ENCODE assay signal across 27 cellular contexts in genomic region chr18:67232991-67233390, GRCh38.
DNase-seq lines count a peak whose midpoint lies in the region; ATAC-seq and TF ChIP-seq lines count a peak whose summit lies in the region.
"Had no signal": no experiment of that assay in that cellular context is flagged by ENCODE, and none has a peak within 500 bp of the region (broad histone marks: within the 10 kb centered on the region; RNA-seq: fewer than 3 reads in every experiment).

No MANE protein-coding gene starts in this region.

- H3K4me3 ChIP-seq in ACC112 (ENCODE audit: low read depth, low read length), result peak overlapping the region; percentile 46
- H3K4me3 ChIP-seq in IMR-90 (ENCODE audit: insufficient read depth, low read depth, low read length), result no peak overlapping the region
- no peak overlapping the region for H3K4me3 ChIP-seq in cardiac fibroblast (replicated peaks in 1 of 2; ENCODE audit: low read depth in 2 of 2, low read length in 2 of 2)
- H3K4me3 ChIP-seq in iPS-20b (ENCODE audit: low read length), result peak overlapping the region; percentile 29; the same call in 1 of the 2 replicates
- H3K4me3 ChIP-seq: adrenal gland, colonic mucosa, esophagus squamous epithelium, lower lobe of right lung, pancreas, spleen, tibial nerve had no signal

- in situ Hi-C loops in IMR-90 (cut with MboI; ENCODE audit: low sequenced_read_pairs), result no loop called here

- no peak overlapping the region for H3K4me2 ChIP-seq in IMR-90 (ENCODE audit: low read depth, low read length)

- H3K27me3 ChIP-seq in ACC112 (ENCODE audit: insufficient read depth, low read length) (no peaks in the 10 kb centered on the region), IMR-90 (ENCODE audit: control insufficient read depth, insufficient read depth, low read length) (no peaks in the 10 kb centered on the region), iPS-20b (ENCODE audit: insufficient read depth, low read length) (no peaks in the 10 kb centered on the region)
- H3K27me3 ChIP-seq: adrenal gland, colonic mucosa, esophagus squamous epithelium, pancreas, spleen, tibial nerve had no signal

- dilution Hi-C loops in IMR-90 (cut with HindIII; ENCODE audit: low sequenced_read_pairs, unreplicated experiment), result no loop called here

- no peak overlapping the region for H2AK9ac ChIP-seq in IMR-90 (replicated peaks; ENCODE audit: low read depth, low read length, poor library complexity)

- H3K56ac ChIP-seq in IMR-90 (ENCODE audit: extremely low read depth, insufficient read depth, low read length), result no peak overlapping the region

- POLR2A ChIA-PET in IMR-90 (lab: Charles Lee; ENCODE audit: unreplicated experiment), result no interaction called here
- POLR2A ChIA-PET in activated CD4-positive, alpha-beta T cell treated with anti-CD3 and anti-CD28 coated beads for 36 hours (lab: Charles Lee), result no interaction called here

- no peak overlapping the region for H3K4ac ChIP-seq in IMR-90 (ENCODE audit: low read depth, low read length)

- WGBS in IMR-90 (ENCODE audit: extremely low coverage in 2 of 2, insufficient read length in 1 of 2), 2 experiments, result no CpG with 5 or more reads among the region's 1 CpG

- ATAC-seq in IMR-90 (ENCODE audit: low read depth), result no peak
- no peak for ATAC-seq in HG03280 (IDR thresholded peaks at IDR 0.05; ENCODE audit: unreplicated experiment)
- no peak for ATAC-seq in activated CD4-positive, alpha-beta T cell treated with anti-CD3 and anti-CD28 coated beads for 36 hours
- ATAC-seq: activated CD8-positive, alpha-beta memory T cell treated with anti-CD3 and anti-CD28 coated beads, Interleukin-2, amount 10 ng/mL, durations not matched to agents 7 days and 5 days; lower lobe of right lung; pancreas had no signal

- no peak overlapping the region for H3K18ac ChIP-seq in IMR-90 (ENCODE audit: low read depth, low read length)

- H4K5ac ChIP-seq in IMR-90 (ENCODE audit: low read depth, low read length), result no peak overlapping the region

- CTCF ChIA-PET in IMR-90 (lab: Yijun Ruan, JAX), result no interaction called here
- CTCF ChIA-PET in activated CD4-positive, alpha-beta T cell treated with anti-CD3 and anti-CD28 coated beads for 36 hours (lab: Charles Lee), result interaction anchor here (1.0 to 1.5 kb wide), 3 partner anchors 11 to 16 kb away, joined by 3 to 5 read pairs (median 3); no protein-coding TSS in a partner anchor

- no peak overlapping the region for H2BK5ac ChIP-seq in IMR-90 (ENCODE audit: low read depth, low read length, poor library complexity, severe bottlenecking)

- H4K20me1 ChIP-seq in IMR-90 (ENCODE audit: insufficient read depth, low read length), result no peaks in the 10 kb centered on the region

- H3K27ac ChIP-seq in ACC112 (ENCODE audit: low read depth, low read length) (peak overlapping the region; percentile 98), IMR-90 (ENCODE audit: insufficient read depth, low read length) (no peak overlapping the region), iPS-20b (ENCODE audit: low read length) (peak overlapping the region; percentile 25)
- H3K27ac ChIP-seq: adrenal gland, colonic mucosa, esophagus squamous epithelium, lower lobe of right lung, pancreas, spleen, tibial nerve had no signal

- TF ChIP-seq POLR2A in IMR-90 (IDR thresholded peaks at IDR 0.05; ENCODE audit: low read depth, low read length), result no peak

- no peak overlapping the region for H3K4me3 Mint-ChIP-seq in activated CD4-positive, alpha-beta T cell treated with anti-CD3 and anti-CD28 coated beads for 36 hours
- H3K4me3 Mint-ChIP-seq: activated CD8-positive, alpha-beta memory T cell treated with anti-CD3 and anti-CD28 coated beads, Interleukin-2, amount 10 ng/mL, durations not matched to agents 7 days and 5 days; neural crest cell had no signal

- H3K9me3 ChIP-seq in IMR-90 (ENCODE audit: control insufficient read depth, insufficient read depth, low read length) (no peaks in the 10 kb centered on the region), iPS-20b (ENCODE audit: insufficient read depth, low read depth, low read length) (no peaks in the 10 kb centered on the region; the same call in 1 of the 2 replicates)
- H3K9me3 ChIP-seq: adrenal gland, colonic mucosa, esophagus squamous epithelium, lower lobe of right lung, pancreas had no signal

- intact Hi-C loops in IMR-90 (cut with micrococcal nuclease), result loop anchor here (5.0 kb wide), 1 partner anchor 269 kb away; no protein-coding TSS in a partner anchor
- intact Hi-C loops in activated CD4-positive, alpha-beta T cell treated with anti-CD3 and anti-CD28 coated beads for 36 hours (cut with DNase I, micrococcal nuclease), result no loop called here

- no peaks in the 10 kb centered on the region for H3K9me3 Mint-ChIP-seq in activated CD4-positive, alpha-beta T cell treated with anti-CD3 and anti-CD28 coated beads for 36 hours (ENCODE audit: low read depth)

- no peak for TF ChIP-seq RAD21 in IMR-90 (IDR thresholded peaks at IDR 0.05; ENCODE audit: low read length)

- no peak overlapping the region for H2BK20ac ChIP-seq in IMR-90 (ENCODE audit: low read depth, low read length)

- BruUV-seq in IMR-90 (replicated peaks; lab: Mats Ljungman, UMichigan), result no TSS peak

- no peaks in the 10 kb centered on the region for H3K79me1 ChIP-seq in IMR-90 (ENCODE audit: low read depth in 1 of 2, low read length in 2 of 2)

- no peak overlapping the region for H2BK15ac ChIP-seq in IMR-90 (ENCODE audit: low read depth, low read length)

- no peaks in the 10 kb centered on the region for H3K9me1 ChIP-seq in IMR-90 (ENCODE audit: insufficient read depth, low read length)

- no peaks in the 10 kb centered on the region for H3K36me3 Mint-ChIP-seq in activated CD4-positive, alpha-beta T cell treated with anti-CD3 and anti-CD28 coated beads for 36 hours (ENCODE audit: low read depth)
- H3K36me3 Mint-ChIP-seq: activated CD8-positive, alpha-beta memory T cell treated with anti-CD3 and anti-CD28 coated beads, Interleukin-2, amount 10 ng/mL, durations not matched to agents 7 days and 5 days had no signal

- no peak overlapping the region for H4K8ac ChIP-seq in IMR-90 (ENCODE audit: low read depth in 2 of 2, low read length in 2 of 2)

- H3K14ac ChIP-seq in IMR-90 (replicated peaks; ENCODE audit: low read depth, low read length), result no peak overlapping the region

- H4K91ac ChIP-seq in IMR-90 (ENCODE audit: insufficient read depth, low read depth, low read length), result no peak overlapping the region

- DNase-seq in IMR-90 (no peak), cardiac fibroblast (ENCODE audit: low read depth in 2 of 2) (peak; percentile 30 to 74), NCI-H146 (lab: John Stamatoyannopoulos, UW) (no peak), medulla oblongata (ENCODE audit: extremely low spot score) (no peak)
- no peak for DNase-seq in activated CD4-positive, alpha-beta T cell treated with anti-CD3 and anti-CD28 coated beads for 36 hours
- DNase-seq: activated CD8-positive, alpha-beta memory T cell treated with anti-CD3 and anti-CD28 coated beads, Interleukin-2, amount 10 ng/mL, durations not matched to agents 7 days and 5 days; activated naive CD4-positive, alpha-beta T cell; activated T-cell treated with anti-CD3 and anti-CD28 coated beads, Interleukin-2, amount 50 U/mL, for 48 hours; adrenal gland; colonic mucosa; DMS53; effector memory CD4-positive, alpha-beta T cell; esophagus squamous epithelium; glutamatergic neuron; H7; KBM-7; lower lobe of right lung; MM.1S; pancreas; SIG-M5; spleen; T1000 had no signal

- no peaks in the 10 kb centered on the region for H3K79me2 ChIP-seq in ACC112 (ENCODE audit: control insufficient read depth, insufficient read depth, low read length, unreplicated experiment)

- H3K4me1 Mint-ChIP-seq in activated CD4-positive, alpha-beta T cell treated with anti-CD3 and anti-CD28 coated beads for 36 hours, result no peaks in the 10 kb centered on the region
- H3K4me1 Mint-ChIP-seq: activated CD8-positive, alpha-beta memory T cell treated with anti-CD3 and anti-CD28 coated beads, Interleukin-2, amount 10 ng/mL, durations not matched to agents 7 days and 5 days had no signal

- H2AFZ ChIP-seq in ACC112 (ENCODE audit: low read length, unreplicated experiment), result peak overlapping the region; percentile 78
- no peak overlapping the region for H2AFZ ChIP-seq in IMR-90 (replicated peaks; ENCODE audit: low read length, poor library complexity)

- H3K27ac Mint-ChIP-seq in activated CD4-positive, alpha-beta T cell treated with anti-CD3 and anti-CD28 coated beads for 36 hours, result no peak overlapping the region
- H3K27ac Mint-ChIP-seq: activated CD8-positive, alpha-beta memory T cell treated with anti-CD3 and anti-CD28 coated beads, Interleukin-2, amount 10 ng/mL, durations not matched to agents 7 days and 5 days had no signal

- H3K36me3 ChIP-seq in ACC112 (ENCODE audit: insufficient read depth, low read length) (no peaks in the 10 kb centered on the region), IMR-90 (ENCODE audit: control insufficient read depth, insufficient read depth, low read length) (no peaks in the 10 kb centered on the region), iPS-20b (ENCODE audit: insufficient read depth, low read depth, low read length) (no peaks in the 10 kb centered on the region)
- H3K36me3 ChIP-seq: adrenal gland, colonic mucosa, esophagus squamous epithelium, lower lobe of right lung, pancreas, spleen, tibial nerve had no signal

- peaks cover 2% of the 10 kb centered on the region for H3K27me3 Mint-ChIP-seq in activated CD4-positive, alpha-beta T cell treated with anti-CD3 and anti-CD28 coated beads for 36 hours
- H3K27me3 Mint-ChIP-seq: activated CD8-positive, alpha-beta memory T cell treated with anti-CD3 and anti-CD28 coated beads, Interleukin-2, amount 10 ng/mL, durations not matched to agents 7 days and 5 days had no signal

- H3K9ac ChIP-seq in IMR-90 (ENCODE audit: low read depth, low read length) (no peak overlapping the region), iPS-20b (ENCODE audit: low read depth, low read length) (no peak overlapping the region)

- TF ChIP-seq CTCF in IMR-90 (conservative IDR thresholded peaks at IDR 0.05; ENCODE audit: low read depth, low read length) (no peak), cardiac fibroblast (IDR thresholded peaks at IDR 0.05; ENCODE audit: low read depth, low read length) (no peak)

- H2AK5ac ChIP-seq in IMR-90 (ENCODE audit: low read depth, low read length), result no peak overlapping the region

- H3K23ac ChIP-seq in IMR-90 (ENCODE audit: low read depth, low read length), result no peak overlapping the region

- peaks cover 20% of the 10 kb centered on the region for H3K4me1 ChIP-seq in ACC112 (ENCODE audit: control insufficient read depth, insufficient read depth, low read length, unreplicated experiment)
- H3K4me1 ChIP-seq in IMR-90 (ENCODE audit: control insufficient read depth, insufficient read depth, low read length), result no peaks in the 10 kb centered on the region
- peaks cover 14% of the 10 kb centered on the region for H3K4me1 ChIP-seq in iPS-20b (ENCODE audit: insufficient read depth, low read length)
- H3K4me1 ChIP-seq: adrenal gland, colonic mucosa, esophagus squamous epithelium, lower lobe of right lung, pancreas, spleen, tibial nerve had no signal

- H2BK120ac ChIP-seq in IMR-90 (ENCODE audit: low read depth, low read length), result no peak overlapping the region

TF ChIP-seq in IMR-90, 13 proteins besides CTCF, POLR2A, EP300 and RAD21 (continues in another document):
- TF ChIP-seq RCOR1 (IDR thresholded peaks at IDR 0.05; ENCODE audit: insufficient replicate concordance, low read length) (no peak), MAZ (IDR thresholded peaks at IDR 0.05; ENCODE audit: borderline replicate concordance, low read depth, low read length) (no peak), NFE2L2 (IDR thresholded peaks at IDR 0.05; ENCODE audit: low read depth, low read length) (no peak)

Comparison
In these comparisons a context has a peak if more than half of its experiments do, and no peak if none do; other contexts are left out.
1. H3K4me3 ChIP-seq: peak in ACC112 (single experiment) and iPS-20b (single experiment); none in IMR-90 (single experiment) and cardiac fibroblast (0 of 2).
2. DNase-seq: peak in cardiac fibroblast (2 of 2); none in IMR-90 (single experiment), NCI-H146 (single experiment), medulla oblongata (single experiment) and activated CD4-positive, alpha-beta T cell treated with anti-CD3 and anti-CD28 coated beads for 36 hours (single experiment).